In the genomic region with DNA sequence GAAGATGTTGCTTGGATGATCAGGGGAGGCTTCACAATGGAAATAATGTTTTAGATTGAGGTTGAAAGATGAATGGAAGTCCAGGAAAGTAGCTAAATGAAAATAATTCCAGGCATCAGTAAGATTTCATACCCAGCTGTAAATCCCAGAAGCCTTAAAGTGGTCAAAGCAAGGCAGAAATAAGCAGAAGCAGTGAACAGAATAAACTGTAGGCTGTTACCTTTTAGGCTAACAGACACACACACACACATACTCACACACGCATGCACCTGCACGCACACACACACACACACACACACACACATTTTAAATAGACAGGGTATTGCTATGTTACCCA, we compare ENCODE assay signal across 18 cellular contexts.
DNase-seq lines count a peak whose midpoint lies in the region; ATAC-seq and TF ChIP-seq lines count a peak whose summit lies in the region.
"Had no signal": no experiment of that assay in that cellular context is flagged by ENCODE, and none has a peak within 500 bp of the region (broad histone marks: within the 10 kb centered on the region; RNA-seq: fewer than 3 reads in every experiment).

No MANE protein-coding gene starts in this region.

- H3K27me3 ChIP-seq in BLaER1 treated with 17β-estradiol and CSF1 and Interleukin-3, amounts not matched to agents 10 nM and 100 nM, result no peaks in the 10 kb centered on the region
- no peaks in the 10 kb centered on the region for H3K27me3 ChIP-seq in Loucy (ENCODE audit: insufficient read depth, low read length, poor library complexity, severe bottlenecking)
- H3K27me3 ChIP-seq in rectal smooth muscle tissue (ENCODE audit: control insufficient read depth, insufficient read depth, low read length), result no peaks in the 10 kb centered on the region
- no peaks in the 10 kb centered on the region for H3K27me3 ChIP-seq in gastroesophageal sphincter
- H3K27me3 ChIP-seq: Peyer's patch had no signal

- H3K36me3 Mint-ChIP-seq in endothelial cell (ENCODE audit: low read depth, unreplicated experiment), result no peaks in the 10 kb centered on the region

- peaks cover 0 to 22% (median 10%) of the 10 kb centered on the region in 11 experiments; a peak in 10 of 22 replicates for H3K36me3 ChIP-seq in BLaER1 treated with 17β-estradiol and CSF1 and Interleukin-3, amounts not matched to agents 10 nM and 100 nM
- no peaks in the 10 kb centered on the region; the same call in 1 of the 2 replicates for H3K36me3 ChIP-seq in Loucy (ENCODE audit: insufficient read depth, low read length)
- H3K36me3 ChIP-seq in rectal smooth muscle tissue (ENCODE audit: control insufficient read depth, insufficient read depth, low read length), result no peaks in the 10 kb centered on the region
- no peaks in the 10 kb centered on the region for H3K36me3 ChIP-seq in gastroesophageal sphincter
- H3K36me3 ChIP-seq: Peyer's patch had no signal

- TF ChIP-seq POLR2A in gastroesophageal sphincter (IDR thresholded peaks at IDR 0.05), result no peak

- peaks cover 9 to 27% (median 17%) of the 10 kb centered on the region in 10 experiments; a peak in 18 of 20 replicates for H3K4me1 ChIP-seq in BLaER1 treated with 17β-estradiol and CSF1 and Interleukin-3, amounts not matched to agents 10 nM and 100 nM
- peaks cover 34% of the 10 kb centered on the region for H3K4me1 ChIP-seq in Loucy (ENCODE audit: insufficient read depth, low read length, poor library complexity, severe bottlenecking)
- H3K4me1 ChIP-seq in rectal smooth muscle tissue (ENCODE audit: control insufficient read depth, insufficient read depth, low read length), result peaks cover 10% of the 10 kb centered on the region
- peaks cover 0 to 7% (median 0%) of the 10 kb centered on the region in 3 donors for H3K4me1 ChIP-seq in gastroesophageal sphincter
- H3K4me1 ChIP-seq: Peyer's patch had no signal

- H4K20me1 ChIP-seq in BLaER1 treated with 17β-estradiol and CSF1 and Interleukin-3, amounts not matched to agents 10 nM and 100 nM, result no peaks in the 10 kb centered on the region
- H4K20me1 ChIP-seq in Loucy (ENCODE audit: insufficient read depth, low read length, poor library complexity, severe bottlenecking), result no peaks in the 10 kb centered on the region

- no peak overlapping the region for H3K4me3 Mint-ChIP-seq in endothelial cell (ENCODE audit: unreplicated experiment)
- H3K4me3 Mint-ChIP-seq: CD8-positive, alpha-beta memory T cell had no signal

- peaks cover 28% of the 10 kb centered on the region for H3F3A ChIP-seq in Loucy (ENCODE audit: low read depth)

- 86 to 100% methylated on average over 2 of the region's 2 CpGs for WGBS in gastroesophageal sphincter (ENCODE audit: low coverage in 1 of 2), 2 donors

- H3K4me1 Mint-ChIP-seq in endothelial cell (ENCODE audit: unreplicated experiment), result peaks cover 32% of the 10 kb centered on the region

- H3K9me3 Mint-ChIP-seq in endothelial cell (ENCODE audit: unreplicated experiment), result no peaks in the 10 kb centered on the region

- no peak overlapping the region for H3K9ac ChIP-seq in BLaER1 treated with 17β-estradiol and CSF1 and Interleukin-3, amounts not matched to agents 10 nM and 100 nM
- H3K9ac ChIP-seq in Loucy (ENCODE audit: low read depth, low read length, poor library complexity, severe bottlenecking) (no peak overlapping the region), rectal smooth muscle tissue (ENCODE audit: low read length) (no peak overlapping the region)

- no peak overlapping the region for H3K4me2 ChIP-seq in BLaER1 treated with 17β-estradiol and CSF1 and Interleukin-3, amounts not matched to agents 10 nM and 100 nM
- peak overlapping the region; percentile 86 for H3K4me2 ChIP-seq in Loucy (ENCODE audit: low read depth, low read length, poor library complexity, severe bottlenecking)

- no peak overlapping the region for H3K4me3 ChIP-seq in BLaER1 treated with 17β-estradiol and CSF1 and Interleukin-3, amounts not matched to agents 10 nM and 100 nM
- H3K4me3 ChIP-seq in Loucy (ENCODE audit: low read length, poor library complexity, severe bottlenecking) (peak overlapping the region; percentile 72), rectal smooth muscle tissue (ENCODE audit: low read length) (no peak overlapping the region), gastroesophageal sphincter (no peak overlapping the region)
- H3K4me3 ChIP-seq: Peyer's patch had no signal

- TF ChIP-seq EP300 in gastroesophageal sphincter (IDR thresholded peaks at IDR 0.05), result no peak

- no peaks in the 10 kb centered on the region for H3K9me2 ChIP-seq in Loucy (replicated peaks; ENCODE audit: low read depth, low read length)

- ATAC-seq in gastroesophageal sphincter, result no peak
- no peak for ATAC-seq in GM18870 (IDR thresholded peaks at IDR 0.05; ENCODE audit: unreplicated experiment)
- no peak for ATAC-seq in GM19035 (IDR thresholded peaks at IDR 0.05; ENCODE audit: unreplicated experiment)

- no peaks in the 10 kb centered on the region for H3K79me2 ChIP-seq in Loucy (ENCODE audit: insufficient read depth, low read length)

- peaks cover 13 to 48% (median 27%) of the 10 kb centered on the region in 11 experiments for H3K9me3 ChIP-seq in BLaER1 treated with 17β-estradiol and CSF1 and Interleukin-3, amounts not matched to agents 10 nM and 100 nM (replicated peaks in 1 of 11)
- H3K9me3 ChIP-seq in Loucy (ENCODE audit: insufficient read depth, low read depth, low read length), result peaks cover 16% of the 10 kb centered on the region; the same call in 1 of the 2 replicates
- H3K9me3 ChIP-seq in gastroesophageal sphincter, result peaks cover 0 to 5% (median 0%) of the 10 kb centered on the region in 3 donors
- H3K9me3 ChIP-seq: Peyer's patch had no signal

- no peak for DNase-seq in endothelial cell (ENCODE audit: low spot score)
- DNase-seq in NCI-H2227 (lab: John Stamatoyannopoulos, UW; ENCODE audit: unreplicated experiment), result no peak
- DNase-seq: C1 segment of cervical spinal cord; CD8-positive, alpha-beta memory T cell; GDM1; KG1; NCI-H1092 treated with DMSO at 0.1 percent for 48 hours; NCI-H1436 treated with DMSO at 0.1 percent for 48 hours; NCI-H2029; NCI-H510A treated with DMSO at 0.1 percent for 48 hours; NCI-H774; Peyer's patch had no signal

- H3K27ac ChIP-seq in BLaER1 treated with 17β-estradiol and CSF1 and Interleukin-3, amounts not matched to agents 10 nM and 100 nM, result peak overlapping the region in 7 of 11 experiments; percentile 62 to 73 (median 71); a peak in 12 of 22 replicates
- H3K27ac ChIP-seq in rectal smooth muscle tissue (ENCODE audit: low read depth, low read length) (peak overlapping the region; percentile 50), gastroesophageal sphincter (no peak overlapping the region)
- H3K27ac ChIP-seq: Peyer's patch had no signal

- TF ChIP-seq CTCF in Loucy (conservative IDR thresholded peaks at IDR 0.05; ENCODE audit: low read length), result no peak
- TF ChIP-seq CTCF in endothelial cell (IDR thresholded peaks at IDR 0.05; ENCODE audit: unreplicated experiment), result no peak
- TF ChIP-seq CTCF in gastroesophageal sphincter (IDR thresholded peaks at IDR 0.05), result no peak

- no peak overlapping the region for H2AFZ ChIP-seq in Loucy (ENCODE audit: low read length)

- peaks cover 1% of the 10 kb centered on the region for H3K27me3 Mint-ChIP-seq in endothelial cell (ENCODE audit: unreplicated experiment)
- H3K27me3 Mint-ChIP-seq: CD8-positive, alpha-beta memory T cell had no signal

- H3K27ac Mint-ChIP-seq in endothelial cell (ENCODE audit: unreplicated experiment), result peak overlapping the region; percentile 97
- H3K27ac Mint-ChIP-seq: CD8-positive, alpha-beta memory T cell had no signal

Comparison
In these comparisons a context has a peak if more than half of its experiments do, and no peak if none do; other contexts are left out.
1. H3K27ac ChIP-seq: peak in BLaER1 treated with 17β-estradiol and CSF1 and Interleukin-3, amounts not matched to agents 10 nM and 100 nM (7 of 11) and rectal smooth muscle tissue (single experiment); none in gastroesophageal sphincter (0 of 4).